In the genomic region with DNA sequence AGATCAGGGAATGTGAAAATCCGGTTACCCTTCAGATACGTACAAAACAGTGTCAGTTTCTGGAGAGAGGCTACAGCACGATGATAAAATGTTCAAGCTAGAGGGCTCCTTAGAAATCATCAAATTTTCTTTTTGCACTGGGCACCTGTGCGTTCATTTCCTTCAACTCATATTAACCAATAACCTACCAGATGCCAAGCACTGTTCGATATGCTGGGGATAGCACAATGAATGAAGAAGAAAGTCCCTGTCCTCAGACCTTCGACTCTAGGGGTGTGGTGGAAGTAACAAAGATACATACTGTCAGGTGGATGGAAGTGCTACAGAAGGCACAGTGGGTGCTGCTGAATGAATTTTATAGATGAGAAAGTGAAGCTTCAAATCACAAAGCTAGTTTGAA, we compare ENCODE assay signal across 22 cellular contexts.
DNase-seq lines count a peak whose midpoint lies in the region; ATAC-seq and TF ChIP-seq lines count a peak whose summit lies in the region.
"Had no signal": no experiment of that assay in that cellular context is flagged by ENCODE, and none has a peak within 500 bp of the region (broad histone marks: within the 10 kb centered on the region; RNA-seq: fewer than 3 reads in every experiment).

No MANE protein-coding gene starts in this region.

- peaks cover 4 to 24% (median 9%) of the 10 kb centered on the region in 11 experiments; a peak in 13 of 22 replicates for H3K36me3 ChIP-seq in BLaER1 treated with 17β-estradiol and CSF1 and Interleukin-3, amounts not matched to agents 10 nM and 100 nM
- H3K36me3 ChIP-seq in GM23338 (ENCODE audit: insufficient read depth) (no peaks in the 10 kb centered on the region), trophoblast cell (ENCODE audit: control insufficient read depth in 1 of 2, insufficient read depth in 2 of 2, low read length in 2 of 2) (no peaks in the 10 kb centered on the region)

- H3K14ac ChIP-seq in trophoblast cell (ENCODE audit: low read length): no peak overlapping the region

- peaks cover 21% of the 10 kb centered on the region for H3K79me1 ChIP-seq in trophoblast cell (ENCODE audit: low read length)

- no peaks in the 10 kb centered on the region for H3K9me3 ChIP-seq in BLaER1 treated with 17β-estradiol and CSF1 and Interleukin-3, amounts not matched to agents 10 nM and 100 nM (replicated peaks in 1 of 11)
- no peaks in the 10 kb centered on the region for H3K9me3 ChIP-seq in trophoblast cell (ENCODE audit: insufficient read depth, low read depth, low read length)
- H3K9me3 ChIP-seq: A549 had no signal

- H3K27me3 Mint-ChIP-seq in GM23338 (ENCODE audit: insufficient read depth, low read depth, poor library complexity): peaks cover 6% of the 10 kb centered on the region
- no peaks in the 10 kb centered on the region for H3K27me3 Mint-ChIP-seq in activated naive CD8-positive, alpha-beta T cell treated with anti-CD3 and anti-CD28 coated beads, Interleukin-2, amount 50 U/mL, for 24 hours
- H3K27me3 Mint-ChIP-seq in naive thymus-derived CD8-positive, alpha-beta T cell: no peaks in the 10 kb centered on the region

- H3K4me2 ChIP-seq in BLaER1 treated with 17β-estradiol and CSF1 and Interleukin-3, amounts not matched to agents 10 nM and 100 nM: peak overlapping the region in 8 of 11 experiments; percentile 6 to 77 (median 70); a peak in 11 of 22 replicates
- H3K4me2 ChIP-seq in GM23338: peak overlapping the region; percentile 21
- no peak overlapping the region for H3K4me2 ChIP-seq in trophoblast cell (ENCODE audit: low read length)
- H3K4me2 ChIP-seq: A549 had no signal

- no peak overlapping the region for H3K4me3 Mint-ChIP-seq in GM23338
- H3K4me3 Mint-ChIP-seq in activated naive CD8-positive, alpha-beta T cell treated with anti-CD3 and anti-CD28 coated beads, Interleukin-2, amount 50 U/mL, for 24 hours: no peak overlapping the region
- H3K4me3 Mint-ChIP-seq in naive thymus-derived CD8-positive, alpha-beta T cell: peak overlapping the region in 1 of 10 donors; percentile 22
- H3K4me3 Mint-ChIP-seq: CD14-positive monocyte; CD8-positive, alpha-beta memory T cell had no signal

- peak overlapping the region; percentile 77 for H2BK12ac ChIP-seq in trophoblast cell (ENCODE audit: low read length)

- ATAC-seq in GM23338: no peak
- no peak for ATAC-seq in activated naive CD8-positive, alpha-beta T cell treated with anti-CD3 and anti-CD28 coated beads, Interleukin-2, amount 50 U/mL, for 24 hours
- ATAC-seq in naive thymus-derived CD8-positive, alpha-beta T cell: no peak
- ATAC-seq: A549, HepG2, SK-N-SH treated with all-trans-retinoic acid at 6 μM for 48 hours had no signal

- no peak for TF ChIP-seq CTCF in GM23338 (conservative IDR thresholded peaks at IDR 0.05; ENCODE audit: low read depth in 2 of 2)

- no peak overlapping the region for H3K4ac ChIP-seq in trophoblast cell (ENCODE audit: low read depth, low read length)

- no peaks in the 10 kb centered on the region for H3F3A ChIP-seq in GM23338 (replicated peaks; ENCODE audit: low read depth)

- no peak overlapping the region for H3K27ac Mint-ChIP-seq in GM23338
- peak overlapping the region; percentile 34 for H3K27ac Mint-ChIP-seq in activated naive CD8-positive, alpha-beta T cell treated with anti-CD3 and anti-CD28 coated beads, Interleukin-2, amount 50 U/mL, for 24 hours
- H3K27ac Mint-ChIP-seq in naive thymus-derived CD8-positive, alpha-beta T cell: peak overlapping the region in 3 of 10 donors; percentile 1 to 41 (median 9)
- H3K27ac Mint-ChIP-seq: CD14-positive monocyte had no signal

- no peak overlapping the region for H4K12ac ChIP-seq in trophoblast cell (ENCODE audit: low read depth, low read length)

- H3K4me1 Mint-ChIP-seq in GM23338: peaks cover 71% of the 10 kb centered on the region
- H3K4me1 Mint-ChIP-seq in activated naive CD8-positive, alpha-beta T cell treated with anti-CD3 and anti-CD28 coated beads, Interleukin-2, amount 50 U/mL, for 24 hours: peaks cover 68% of the 10 kb centered on the region
- peaks cover 44 to 86% (median 78%) of the 10 kb centered on the region in 4 donors for H3K4me1 Mint-ChIP-seq in naive thymus-derived CD8-positive, alpha-beta T cell

- H3K4me3 ChIP-seq in BLaER1 treated with 17β-estradiol and CSF1 and Interleukin-3, amounts not matched to agents 10 nM and 100 nM: no peak overlapping the region
- H3K4me3 ChIP-seq in GM23338 (peak overlapping the region; percentile 3; the same call in 1 of the 2 replicates), trophoblast cell (ENCODE audit: low read depth, low read length) (no peak overlapping the region)
- H3K4me3 ChIP-seq: A549 had no signal

- no peaks in the 10 kb centered on the region for H3K9me3 Mint-ChIP-seq in GM23338
- no peaks in the 10 kb centered on the region for H3K9me3 Mint-ChIP-seq in activated naive CD8-positive, alpha-beta T cell treated with anti-CD3 and anti-CD28 coated beads, Interleukin-2, amount 50 U/mL, for 24 hours
- H3K9me3 Mint-ChIP-seq in naive thymus-derived CD8-positive, alpha-beta T cell: no peaks in the 10 kb centered on the region
- H3K9me3 Mint-ChIP-seq: CD14-positive monocyte; CD8-positive, alpha-beta memory T cell had no signal

- H4K8ac ChIP-seq in trophoblast cell (ENCODE audit: low read depth, low read length): no peak overlapping the region

- H3K9me2 ChIP-seq in GM23338 (ENCODE audit: insufficient read depth): no peaks in the 10 kb centered on the region

- H2BK120ac ChIP-seq in trophoblast cell (ENCODE audit: insufficient read depth, low read length, poor library complexity): no peak overlapping the region

- no peak for DNase-seq in GM23338 (ENCODE audit: low spot score)
- DNase-seq in activated naive CD8-positive, alpha-beta T cell treated with anti-CD3 and anti-CD28 coated beads, Interleukin-2, amount 50 U/mL, for 24 hours: no peak
- DNase-seq in trophoblast cell: no peak
- no peak for DNase-seq in GM19240 (ENCODE audit: insufficient read length, low spot score)
- no peak for DNase-seq in SK-N-DZ (ENCODE audit: low spot score)
- DNase-seq in naive thymus-derived CD8-positive, alpha-beta T cell: no peak
- DNase-seq: CD8-positive, alpha-beta memory T cell; DMS79 treated with DMSO at 0.1 percent for 48 hours; Karpas-422; NCI-H1092; NCI-H1436; NCI-H187; NCI-H2081 treated with DMSO at 0.1 percent for 48 hours; NCI-H2171; NCI-H226; NCI-H510A; NCI-H69 had no signal

- H3K4me1 ChIP-seq in BLaER1 treated with 17β-estradiol and CSF1 and Interleukin-3, amounts not matched to agents 10 nM and 100 nM: peaks cover 32 to 74% (median 52%) of the 10 kb centered on the region in 10 experiments
- H3K4me1 ChIP-seq in GM23338 (ENCODE audit: insufficient read depth): peaks cover 57% of the 10 kb centered on the region
- peaks cover 17 to 29% of the 10 kb centered on the region in 2 experiments for H3K4me1 ChIP-seq in trophoblast cell (ENCODE audit: control insufficient read depth in 1 of 2, insufficient read depth in 2 of 2, low read length in 2 of 2)

- H3K9ac ChIP-seq in BLaER1 treated with 17β-estradiol and CSF1 and Interleukin-3, amounts not matched to agents 10 nM and 100 nM: no peak overlapping the region
- H3K9ac ChIP-seq in trophoblast cell (ENCODE audit: low read length): no peak overlapping the region

- H4K91ac ChIP-seq in trophoblast cell (ENCODE audit: low read depth, low read length): peak overlapping the region; percentile 59

- H3K27me3 ChIP-seq in BLaER1 treated with 17β-estradiol and CSF1 and Interleukin-3, amounts not matched to agents 10 nM and 100 nM: no peaks in the 10 kb centered on the region
- H3K27me3 ChIP-seq in GM23338 (ENCODE audit: insufficient read depth): no peaks in the 10 kb centered on the region
- no peaks in the 10 kb centered on the region for H3K27me3 ChIP-seq in trophoblast cell (ENCODE audit: insufficient read depth, low read length)

- peak overlapping the region; percentile 33 for H2BK5ac ChIP-seq in trophoblast cell (ENCODE audit: low read depth, low read length, poor library complexity)

- H2AFZ ChIP-seq in GM23338: no peak overlapping the region
- H2AFZ ChIP-seq in trophoblast cell (ENCODE audit: insufficient read depth, low read length, poor library complexity): no peak overlapping the region

- H3K27ac ChIP-seq in BLaER1 treated with 17β-estradiol and CSF1 and Interleukin-3, amounts not matched to agents 10 nM and 100 nM: no peak overlapping the region
- peak overlapping the region; percentile 24; the same call in 1 of the 2 replicates for H3K27ac ChIP-seq in GM23338 (ENCODE audit: low read depth)
- peak overlapping the region; percentile 27 for H3K27ac ChIP-seq in trophoblast cell (ENCODE audit: low read depth, low read length)
- H3K27ac ChIP-seq: A549 had no signal

- peak overlapping the region; percentile 25 for H3K18ac ChIP-seq in trophoblast cell (ENCODE audit: low read length)

- H4K20me1 ChIP-seq in BLaER1 treated with 17β-estradiol and CSF1 and Interleukin-3, amounts not matched to agents 10 nM and 100 nM: peaks cover 0 to 93% (median 33%) of the 10 kb centered on the region in 11 experiments; a peak in 15 of 22 replicates
- H4K20me1 ChIP-seq in GM23338 (replicated peaks; ENCODE audit: insufficient read depth): peaks cover 47% of the 10 kb centered on the region

- H3K79me2 ChIP-seq in GM23338 (replicated peaks; ENCODE audit: insufficient read depth) (peaks cover 98% of the 10 kb centered on the region), trophoblast cell (ENCODE audit: control insufficient read depth, insufficient read depth, low read length, poor library complexity) (no peaks in the 10 kb centered on the region)

- no peak overlapping the region for H3K23ac ChIP-seq in trophoblast cell (ENCODE audit: low read length)

- no peak overlapping the region for H2AK5ac ChIP-seq in trophoblast cell (ENCODE audit: low read length)

- no CpG with 5 or more reads among the region's 6 CpGs for WGBS in trophoblast cell (ENCODE audit: extremely low coverage, insufficient coverage, insufficient read length)

- peaks cover 16% of the 10 kb centered on the region; the same call in 2 of the 3 replicates for H3K36me3 Mint-ChIP-seq in GM23338 (ENCODE audit: low read depth)
- H3K36me3 Mint-ChIP-seq in activated naive CD8-positive, alpha-beta T cell treated with anti-CD3 and anti-CD28 coated beads, Interleukin-2, amount 50 U/mL, for 24 hours (ENCODE audit: low read depth): peaks cover 13% of the 10 kb centered on the region
- peaks cover 0 to 16% (median 0%) of the 10 kb centered on the region in 3 donors for H3K36me3 Mint-ChIP-seq in naive thymus-derived CD8-positive, alpha-beta T cell

- POLR2A ChIA-PET in naive thymus-derived CD8-positive, alpha-beta T cell (lab: Charles Lee): no interaction called here

TF ChIP-seq in GM23338, 12 proteins besides CTCF, POLR2A, EP300 and RAD21 (continues in another document):
- TF ChIP-seq ZNF331 (CRISPR knock-in tag; IDR thresholded peaks at IDR 0.05; ENCODE audit: low read depth) (no peak), JUNB (IDR thresholded peaks at IDR 0.05; ENCODE audit: unreplicated experiment) (no peak), EZH2 (IDR thresholded peaks at IDR 0.05; ENCODE audit: low read depth, unreplicated experiment) (no peak)

Comparison
In these comparisons a context has a peak if more than half of its experiments do, and no peak if none do; other contexts are left out.
1. H3K27ac ChIP-seq: peak in GM23338 (single experiment) and trophoblast cell (single experiment); none in BLaER1 treated with 17β-estradiol and CSF1 and Interleukin-3, amounts not matched to agents 10 nM and 100 nM (0 of 11).